1 cellular context compared by ENCODE assay signal in genomic region chr5:157778121-157778805, GRCh38.
TF ChIP-seq lines count a peak whose summit lies in the region.

No MANE protein-coding gene starts in this region.

TF ChIP-seq in HCT116, 20 proteins besides CTCF, POLR2A, EP300 and RAD21 (continued from another document):
- TF ChIP-seq ATF3 (IDR thresholded peaks at IDR 0.05) (no peak), EZH2phosphoT487 (IDR thresholded peaks at IDR 0.05; ENCODE audit: borderline replicate concordance) (no peak), ELF1 (IDR thresholded peaks at IDR 0.05; ENCODE audit: borderline replicate concordance, low read depth) (no peak), YY1 (IDR thresholded peaks at IDR 0.05; ENCODE audit: extremely low read depth, insufficient replicate concordance, low read depth, low read length) (no peak), SP1 (IDR thresholded peaks at IDR 0.05; ENCODE audit: low read depth) (peak; percentile 52), EZH2 (IDR thresholded peaks at IDR 0.05) (no peak), POLR2AphosphoS5 (IDR thresholded peaks at IDR 0.05; ENCODE audit: low read depth, low read length) (peak; percentile 46; the same call in 1 of the 2 replicates), ZFX (IDR thresholded peaks at IDR 0.05) (no peak), SIN3A (IDR thresholded peaks at IDR 0.05; ENCODE audit: low read depth) (peak; percentile 67), CEBPB (IDR thresholded peaks at IDR 0.05; ENCODE audit: low read depth) (peak; percentile 69), TCF7L2 (IDR thresholded peaks at IDR 0.05; ENCODE audit: borderline replicate concordance, extremely low read depth, insufficient read depth, insufficient read length) (peak; percentile 99)
- TF ChIP-seq, protein P1, sequence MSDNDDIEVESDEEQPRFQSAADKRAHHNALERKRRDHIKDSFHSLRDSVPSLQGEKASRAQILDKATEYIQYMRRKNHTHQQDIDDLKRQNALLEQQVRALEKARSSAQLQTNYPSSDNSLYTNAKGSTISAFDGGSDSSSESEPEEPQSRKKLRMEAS (IDR thresholded peaks at IDR 0.05): 0 out of 2 replicates have a peak, but pooled peaks have one; percentile 28
TF ChIP-seq in HCT116: peak in this region for 8.
